In genomic region chr7:32515890-32516550, GRCh38 we compare ENCODE assay signal across 10 cellular contexts. TPM values are rescaled to one million over a fixed set of nuclear protein-coding genes. Genes with fewer than 3 reads are reported as not detected.
DNase-seq lines count a peak whose midpoint lies in the region; ATAC-seq and TF ChIP-seq lines count a peak whose summit lies in the region.
"Had no signal": no experiment of that assay in that cellular context is flagged by ENCODE, and none has a peak within 500 bp of the region (broad histone marks: within the 10 kb centered on the region; RNA-seq: fewer than 3 reads in every experiment).

No MANE protein-coding gene starts in this region.

- no TSS peak for BruUV-seq in IMR-90 (replicated peaks; lab: Mats Ljungman, UMichigan)

- H3K36me3 ChIP-seq in IMR-90 (ENCODE audit: control insufficient read depth, insufficient read depth, low read length) (peaks cover 6% of the 10 kb centered on the region; the same call in 1 of the 2 replicates), heart left ventricle (peaks cover 0 to 6% (median 0%) of the 10 kb centered on the region in 9 donors)

- no peak overlapping the region for H2AK5ac ChIP-seq in IMR-90 (ENCODE audit: low read depth, low read length)

- H3K4me3 ChIP-seq in IMR-90 (ENCODE audit: insufficient read depth, low read depth, low read length) (no peak overlapping the region), heart left ventricle (no peak overlapping the region)
- H3K4me3 ChIP-seq: tibial nerve had no signal

- peak; percentile 81 for ATAC-seq in GM18505 (IDR thresholded peaks at IDR 0.05; ENCODE audit: unreplicated experiment)
- ATAC-seq in GM21619 (IDR thresholded peaks at IDR 0.05; ENCODE audit: unreplicated experiment): peak; percentile 79
- ATAC-seq in IMR-90 (ENCODE audit: low read depth): no peak
- ATAC-seq in heart left ventricle: no peak

- no peak overlapping the region for H2BK20ac ChIP-seq in IMR-90 (ENCODE audit: low read depth, low read length)

- H3K56ac ChIP-seq in IMR-90 (ENCODE audit: extremely low read depth, insufficient read depth, low read length): no peak overlapping the region

- H3K18ac ChIP-seq in IMR-90 (ENCODE audit: low read depth, low read length): no peak overlapping the region

- H3K79me1 ChIP-seq in IMR-90 (ENCODE audit: low read depth in 1 of 2, low read length in 2 of 2): peaks cover 42 to 54% of the 10 kb centered on the region in 2 experiments

- H3K9me1 ChIP-seq in IMR-90 (ENCODE audit: insufficient read depth, low read length): no peaks in the 10 kb centered on the region

- H3K27me3 ChIP-seq in IMR-90 (ENCODE audit: control insufficient read depth, insufficient read depth, low read length) (no peaks in the 10 kb centered on the region), heart left ventricle (no peaks in the 10 kb centered on the region)
- H3K27me3 ChIP-seq: tibial nerve had no signal

- POLR2A ChIA-PET in IMR-90 (lab: Charles Lee; ENCODE audit: unreplicated experiment): no interaction called here

- H3K4ac ChIP-seq in IMR-90 (ENCODE audit: low read depth, low read length): no peak overlapping the region

- no peak overlapping the region for H2BK5ac ChIP-seq in IMR-90 (ENCODE audit: low read depth, low read length, poor library complexity, severe bottlenecking)

- no peak overlapping the region for H3K27ac ChIP-seq in IMR-90 (ENCODE audit: insufficient read depth, low read length)
- no peak overlapping the region for H3K27ac ChIP-seq in heart left ventricle
- H3K27ac ChIP-seq: tibial nerve had no signal

- no CpG with 5 or more reads among the region's 3 CpGs for WGBS in IMR-90 (ENCODE audit: extremely low coverage in 2 of 2, insufficient read length in 1 of 2), 2 experiments
- 76 to 99% (median 90%) methylated on average over 3 of the region's 3 CpGs for WGBS in heart left ventricle, 4 donors

- TF ChIP-seq CTCF in IMR-90 (conservative IDR thresholded peaks at IDR 0.05; ENCODE audit: low read depth, low read length): no peak
- no peak for TF ChIP-seq CTCF in heart left ventricle (IDR thresholded peaks at IDR 0.05)

- no peak overlapping the region for H2AK9ac ChIP-seq in IMR-90 (replicated peaks; ENCODE audit: low read depth, low read length, poor library complexity)

- no peak overlapping the region for H2BK15ac ChIP-seq in IMR-90 (ENCODE audit: low read depth, low read length)

- H3K9ac ChIP-seq in IMR-90 (ENCODE audit: low read depth, low read length): no peak overlapping the region

- no peak overlapping the region for H2AFZ ChIP-seq in IMR-90 (replicated peaks; ENCODE audit: low read length, poor library complexity)

- TF ChIP-seq RAD21 in IMR-90 (IDR thresholded peaks at IDR 0.05; ENCODE audit: low read length): no peak

- H3K4me2 ChIP-seq in IMR-90 (ENCODE audit: low read depth, low read length): no peak overlapping the region

- intact Hi-C loops in IMR-90 (cut with micrococcal nuclease): no loop called here
- intact Hi-C loops in heart left ventricle (cut with DNase I): no loop called here

- in situ Hi-C loops in IMR-90 (cut with MboI; ENCODE audit: low sequenced_read_pairs): no loop called here

- no peak overlapping the region for H3K23ac ChIP-seq in IMR-90 (ENCODE audit: low read depth, low read length)

- CTCF ChIA-PET in IMR-90 (lab: Yijun Ruan, JAX): no interaction called here

- H4K5ac ChIP-seq in IMR-90 (ENCODE audit: low read depth, low read length): no peak overlapping the region

- no peak overlapping the region for H2BK120ac ChIP-seq in IMR-90 (ENCODE audit: low read depth, low read length)

- peaks cover 15% of the 10 kb centered on the region for H3K9me3 ChIP-seq in IMR-90 (ENCODE audit: control insufficient read depth, insufficient read depth, low read length)
- peaks cover 0 to 36% (median 5%) of the 10 kb centered on the region in 12 donors for H3K9me3 ChIP-seq in heart left ventricle

- peaks cover 20% of the 10 kb centered on the region; the same call in 1 of the 2 replicates for H4K20me1 ChIP-seq in IMR-90 (ENCODE audit: insufficient read depth, low read length)

- H4K8ac ChIP-seq in IMR-90 (ENCODE audit: low read depth in 2 of 2, low read length in 2 of 2): no peak overlapping the region

- DNase-seq in IMR-90 (peak; percentile 27), kidney glomerular epithelial cell (lab: John Stamatoyannopoulos, UW) (peak; percentile 70), NCI-H748 (lab: John Stamatoyannopoulos, UW; ENCODE audit: unreplicated experiment) (no peak), AML-193 (lab: John Stamatoyannopoulos, UW) (no peak), NCI-H187 (lab: John Stamatoyannopoulos, UW) (no peak), heart left ventricle (no peak)
- DNase-seq: nucleus accumbens had no signal

- TF ChIP-seq POLR2A in GM18505 (IDR thresholded peaks at IDR 0.05; ENCODE audit: borderline replicate concordance, extremely low read depth, insufficient read depth, insufficient read length) (no peak), IMR-90 (IDR thresholded peaks at IDR 0.05; ENCODE audit: low read depth, low read length) (no peak), heart left ventricle (IDR thresholded peaks at IDR 0.05) (no peak)

- no peak overlapping the region for H4K91ac ChIP-seq in IMR-90 (ENCODE audit: insufficient read depth, low read depth, low read length)

- H3K4me1 ChIP-seq in IMR-90 (ENCODE audit: control insufficient read depth, insufficient read depth, low read length): no peaks in the 10 kb centered on the region
- peaks cover 0 to 26% (median 2%) of the 10 kb centered on the region in 12 donors for H3K4me1 ChIP-seq in heart left ventricle

- no peak overlapping the region for H3K14ac ChIP-seq in IMR-90 (replicated peaks; ENCODE audit: low read depth, low read length)

- dilution Hi-C loops in IMR-90 (cut with HindIII; ENCODE audit: low sequenced_read_pairs, unreplicated experiment): no loop called here

TF ChIP-seq in IMR-90, 13 proteins besides CTCF, POLR2A, EP300 and RAD21:
- TF ChIP-seq RCOR1 (IDR thresholded peaks at IDR 0.05; ENCODE audit: insufficient replicate concordance, low read length) (no peak), NFE2L2 (IDR thresholded peaks at IDR 0.05; ENCODE audit: low read depth, low read length) (no peak)

RNA-seq across cellular contexts. Expression of gene AVL9, which starts 20.7 kb away (rescaled TPM):
- total RNA-seq in IMR-90 (2012; rRNA removed): 21.7 and 23.6 TPM in 2 replicates
- polyA plus RNA-seq in IMR-90 (2012; rRNA removed): 8.8 and 13.1 TPM in 2 replicates
- polyA plus RNA-seq in IMR-90 (2012; cell fraction: cytosol; rRNA removed): 3.3 and 6.3 TPM in 2 replicates
- 4.2 and 18.6 TPM in 2 replicates for polyA plus RNA-seq in IMR-90 (2012; cell fraction: nucleus; rRNA removed; ENCODE audit: low replicate concordance)
- total RNA-seq in heart left ventricle: 10 to 100 TPM in 7 of 9 donors, 1 to 10 TPM in 2; 7.1 to 22.3 (median 16.7) TPM
- polyA plus RNA-seq in heart left ventricle: 10 to 100 TPM in 1 of 2 donors, 1 to 10 TPM in 1; 4.6 to 15.6 TPM

RNA-seq across cellular contexts. Expression of gene LSM5, which starts 25.8 kb away (rescaled TPM):
- 5.0 and 36.4 TPM in 2 replicates for total RNA-seq in IMR-90 (2012; rRNA removed)
- 18.9 and 26.5 TPM in 2 replicates for polyA plus RNA-seq in IMR-90 (2012; rRNA removed)
- polyA plus RNA-seq in IMR-90 (2012; cell fraction: cytosol; rRNA removed): 1.0 and 1.3 TPM in 2 replicates
- polyA plus RNA-seq in IMR-90 (2012; cell fraction: nucleus; rRNA removed; ENCODE audit: low replicate concordance): 3.8 and 7.8 TPM in 2 replicates
- total RNA-seq in heart left ventricle: 10 to 100 TPM; 10.8 to 43.0 (median 35.6) TPM
- polyA plus RNA-seq in heart left ventricle: 10 to 100 TPM; 55.2 to 67.5 TPM

Comparison
In these comparisons a context has a peak if more than half of its experiments do, and no peak if none do; other contexts are left out.
1. ATAC-seq: peak in GM18505 (single experiment) and GM21619 (single experiment); none in IMR-90 (single experiment) and heart left ventricle (0 of 4).
2. DNase-seq: peak in IMR-90 (single experiment) and kidney glomerular epithelial cell (single experiment); none in NCI-H748 (single experiment), AML-193 (0 of 2), NCI-H187 (0 of 2) and heart left ventricle (0 of 5).